ENCODE assay signal across 15 cellular contexts in genomic region chr1:114720492-114720891, GRCh38. TPM values are rescaled to one million over a fixed set of nuclear protein-coding genes. Genes with fewer than 3 reads are reported as not detected.
"Had no signal": no experiment of that assay in that cellular context is flagged by ENCODE, and none has a peak within 500 bp of the region (broad histone marks: within the 10 kb centered on the region; RNA-seq: fewer than 3 reads in every experiment).

No MANE protein-coding gene starts in this region.

- H3K4me1 ChIP-seq: SJSA1 had no signal

- H3K27me3 ChIP-seq: heart right ventricle, SJSA1, transverse colon had no signal

- H3K9me3 ChIP-seq: heart right ventricle, SJSA1, transverse colon had no signal

- H3K4me3 ChIP-seq: heart right ventricle, SJSA1, transverse colon had no signal

- FAIRE-seq: bronchial epithelial cell had no signal

- H3K9me3 Mint-ChIP-seq: activated naive CD8-positive, alpha-beta T cell treated with anti-CD3 and anti-CD28 coated beads, Interleukin-2, amount 10 ng/mL, durations not matched to agents 7 days and 5 days; stimulated activated memory B cell treated with anti-CD40 and anti-IgM and Interleukin-4, amounts not matched to agents 10 μg/mL and 1 μg/mL and 100 μg/mL, for 72 hours had no signal

- H3K27ac ChIP-seq: heart right ventricle, SJSA1 had no signal

- H3K27me3 Mint-ChIP-seq: activated naive CD8-positive, alpha-beta T cell treated with anti-CD3 and anti-CD28 coated beads, Interleukin-2, amount 10 ng/mL, durations not matched to agents 7 days and 5 days; stimulated activated memory B cell treated with anti-CD40 and anti-IgM and Interleukin-4, amounts not matched to agents 10 μg/mL and 1 μg/mL and 100 μg/mL, for 72 hours had no signal

- H3K4me3 Mint-ChIP-seq: activated naive CD8-positive, alpha-beta T cell treated with anti-CD3 and anti-CD28 coated beads, Interleukin-2, amount 10 ng/mL, durations not matched to agents 7 days and 5 days; stimulated activated memory B cell treated with anti-CD40 and anti-IgM and Interleukin-4, amounts not matched to agents 10 μg/mL and 1 μg/mL and 100 μg/mL, for 72 hours had no signal

- DNase-seq: activated CD4-positive, CD25-positive, alpha-beta regulatory T cell treated with anti-CD3 and anti-CD28 coated beads, Interleukin-2, amount 50 U/mL, for 72 hours; activated effector memory CD4-positive, alpha-beta T cell treated with Interleukin-2 at 50 U/mL for 16 hours; activated naive CD8-positive, alpha-beta T cell treated with anti-CD3 and anti-CD28 coated beads, Interleukin-2, amount 10 ng/mL, durations not matched to agents 7 days and 5 days; aorta; foreskin melanocyte; heart right ventricle; islet precursor cell; midbrain; substantia nigra; T-helper 9 cell; transverse colon had no signal

- ATAC-seq: heart right ventricle; stimulated activated memory B cell treated with anti-CD40 and anti-IgM and Interleukin-4, amounts not matched to agents 10 μg/mL and 1 μg/mL and 100 μg/mL, for 72 hours had no signal

- H3K27ac Mint-ChIP-seq: activated naive CD8-positive, alpha-beta T cell treated with anti-CD3 and anti-CD28 coated beads, Interleukin-2, amount 10 ng/mL, durations not matched to agents 7 days and 5 days had no signal

RNA-seq across cellular contexts. Expression of gene AMPD1, which starts 25.1 kb away (rescaled TPM):
- total RNA-seq: activated naive CD8-positive, alpha-beta T cell treated with anti-CD3 and anti-CD28 coated beads, Interleukin-2, amount 10 ng/mL, durations not matched to agents 7 days and 5 days; bronchial epithelial cell; lower leg skin; SJSA1 had no signal
- polyA plus RNA-seq: heart right ventricle had no signal
